9 cellular contexts compared by ENCODE assay signal in genomic region chr16:57906385-57907316, GRCh38.
DNase-seq lines count a peak whose midpoint lies in the region; ATAC-seq and TF ChIP-seq lines count a peak whose summit lies in the region.
"Had no signal": no experiment of that assay in that cellular context is flagged by ENCODE, and none has a peak within 500 bp of the region (broad histone marks: within the 10 kb centered on the region; RNA-seq: fewer than 3 reads in every experiment).

No MANE protein-coding gene starts in this region.

- POLR2A ChIA-PET in activated B cell treated with CpG ODN at 0.5 μM for 24 hours (lab: Charles Lee) = no interaction called here

- no peak for DNase-seq in GM10266 (ENCODE audit: extremely low spot score)
- peak; percentile 20 for DNase-seq in activated B cell treated with CpG ODN at 0.5 μM for 24 hours
- no peak for DNase-seq in esophagus squamous epithelium (lab: John Stamatoyannopoulos, UW)
- DNase-seq in sciatic nerve (ENCODE audit: low spot score) = no peak
- no peak for DNase-seq in pons (ENCODE audit: low spot score)
- no peak for DNase-seq in occipital lobe (lab: John Stamatoyannopoulos, UW)
- no peak for DNase-seq in NCI-H2081 treated with DMSO at 0.1 percent for 48 hours (lab: John Stamatoyannopoulos, UW)
- no peak for DNase-seq in HuH-7.5 (ENCODE audit: low spot score)

- no peak overlapping the region for H3K4me3 ChIP-seq in esophagus squamous epithelium

- no peaks in the 10 kb centered on the region for H3K36me3 Mint-ChIP-seq in activated B cell treated with CpG ODN at 0.5 μM for 24 hours (ENCODE audit: low read depth)

- TF ChIP-seq POLR2A in esophagus squamous epithelium (IDR thresholded peaks at IDR 0.05) = no peak

- peaks cover 0 to 61% (median 3%) of the 10 kb centered on the region in 4 donors for H3K27me3 ChIP-seq in esophagus squamous epithelium

- no peak overlapping the region for H3K27ac ChIP-seq in esophagus squamous epithelium
- H3K27ac ChIP-seq: epithelial cell of prostate had no signal

- peak; percentile 61 for ATAC-seq in activated B cell treated with CpG ODN at 0.5 μM for 24 hours (ENCODE audit: low read depth)
- peak; percentile 52 for ATAC-seq in sciatic nerve

- no peaks in the 10 kb centered on the region for H3K9me3 ChIP-seq in esophagus squamous epithelium

- H3K27ac Mint-ChIP-seq in activated B cell treated with CpG ODN at 0.5 μM for 24 hours = no peak overlapping the region

- no peak overlapping the region for H3K4me3 Mint-ChIP-seq in activated B cell treated with CpG ODN at 0.5 μM for 24 hours

- no peaks in the 10 kb centered on the region for H3K36me3 ChIP-seq in esophagus squamous epithelium

- no peaks in the 10 kb centered on the region for H3K9me3 Mint-ChIP-seq in activated B cell treated with CpG ODN at 0.5 μM for 24 hours

- peaks cover 17% of the 10 kb centered on the region for H3K27me3 Mint-ChIP-seq in activated B cell treated with CpG ODN at 0.5 μM for 24 hours

- H3K4me1 ChIP-seq in esophagus squamous epithelium = peaks cover 0 to 6% (median 5%) of the 10 kb centered on the region in 3 donors

- peaks cover 6% of the 10 kb centered on the region for H3K4me1 Mint-ChIP-seq in activated B cell treated with CpG ODN at 0.5 μM for 24 hours

- TF ChIP-seq CTCF in GM10266 (IDR thresholded peaks at IDR 0.05; ENCODE audit: control insufficient read depth, insufficient read depth, low read depth, missing control alignments) (peak; percentile 31), activated B cell treated with CpG ODN at 0.5 μM for 24 hours (IDR thresholded peaks at IDR 0.05) (no peak), esophagus squamous epithelium (IDR thresholded peaks at IDR 0.05) (peak in 5 of 6 experiments; percentile 18 to 51 (median 25))

- WGBS in esophagus squamous epithelium, 2 donors = 38 to 52% methylated on average over 13 to 14 of the region's 28 CpGs

- intact Hi-C loops in activated B cell treated with CpG ODN at 0.5 μM for 24 hours (cut with micrococcal nuclease) (no loop called here), esophagus squamous epithelium (cut with DNase I) (no loop called here), sciatic nerve (cut with DNase I) (loop anchor here (5.0 kb wide), 1 partner anchor 96 kb away; the partner anchor contains the start of genes USB1 and ZNF319)

- CTCF ChIA-PET in activated B cell treated with CpG ODN at 0.5 μM for 24 hours (lab: Charles Lee) = no interaction called here
